Comparison of ENCODE assay signal across 1 cellular context in genomic region chr11:64892411-64892831, GRCh38.
TF ChIP-seq lines count a peak whose summit lies in the region.

No MANE protein-coding gene starts in this region.

TF ChIP-seq in A549, 52 proteins besides CTCF, POLR2A, EP300 and RAD21 (continued from another document):
- TF ChIP-seq, protein P1, sequence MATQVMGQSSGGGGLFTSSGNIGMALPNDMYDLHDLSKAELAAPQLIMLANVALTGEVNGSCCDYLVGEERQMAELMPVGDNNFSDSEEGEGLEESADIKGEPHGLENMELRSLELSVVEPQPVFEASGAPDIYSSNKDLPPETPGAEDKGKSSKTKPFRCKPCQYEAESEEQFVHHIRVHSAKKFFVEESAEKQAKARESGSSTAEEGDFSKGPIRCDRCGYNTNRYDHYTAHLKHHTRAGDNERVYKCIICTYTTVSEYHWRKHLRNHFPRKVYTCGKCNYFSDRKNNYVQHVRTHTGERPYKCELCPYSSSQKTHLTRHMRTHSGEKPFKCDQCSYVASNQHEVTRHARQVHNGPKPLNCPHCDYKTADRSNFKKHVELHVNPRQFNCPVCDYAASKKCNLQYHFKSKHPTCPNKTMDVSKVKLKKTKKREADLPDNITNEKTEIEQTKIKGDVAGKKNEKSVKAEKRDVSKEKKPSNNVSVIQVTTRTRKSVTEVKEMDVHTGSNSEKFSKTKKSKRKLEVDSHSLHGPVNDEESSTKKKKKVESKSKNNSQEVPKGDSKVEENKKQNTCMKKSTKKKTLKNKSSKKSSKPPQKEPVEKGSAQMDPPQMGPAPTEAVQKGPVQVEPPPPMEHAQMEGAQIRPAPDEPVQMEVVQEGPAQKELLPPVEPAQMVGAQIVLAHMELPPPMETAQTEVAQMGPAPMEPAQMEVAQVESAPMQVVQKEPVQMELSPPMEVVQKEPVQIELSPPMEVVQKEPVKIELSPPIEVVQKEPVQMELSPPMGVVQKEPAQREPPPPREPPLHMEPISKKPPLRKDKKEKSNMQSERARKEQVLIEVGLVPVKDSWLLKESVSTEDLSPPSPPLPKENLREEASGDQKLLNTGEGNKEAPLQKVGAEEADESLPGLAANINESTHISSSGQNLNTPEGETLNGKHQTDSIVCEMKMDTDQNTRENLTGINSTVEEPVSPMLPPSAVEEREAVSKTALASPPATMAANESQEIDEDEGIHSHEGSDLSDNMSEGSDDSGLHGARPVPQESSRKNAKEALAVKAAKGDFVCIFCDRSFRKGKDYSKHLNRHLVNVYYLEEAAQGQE (IDR thresholded peaks at IDR 0.05) = no peak
- TF ChIP-seq MAZ (IDR thresholded peaks at IDR 0.05; ENCODE audit: borderline replicate concordance, low read depth, low read length) (no peak), KDM1A (IDR thresholded peaks at IDR 0.05; ENCODE audit: low read depth) (no peak), TFCP2L1 (CRISPR knock-in tag; IDR thresholded peaks at IDR 0.05) (no peak), MAX (IDR thresholded peaks at IDR 0.05) (no peak), CEBPB (IDR thresholded peaks at IDR 0.05) (no peak), PHF8 (IDR thresholded peaks at IDR 0.05; ENCODE audit: borderline replicate concordance, low read depth) (no peak), ZSCAN20 (CRISPR knock-in tag; IDR thresholded peaks at IDR 0.05) (no peak), HOXA7 (CRISPR knock-in tag; IDR thresholded peaks at IDR 0.05) (no peak), RCOR1 (IDR thresholded peaks at IDR 0.05; ENCODE audit: low read depth, low read length) (no peak), SREBF2 (IDR thresholded peaks at IDR 0.05) (no peak), NR3C1 (IDR thresholded peaks at IDR 0.05) (no peak), ESRRA (IDR thresholded peaks at IDR 0.05; ENCODE audit: borderline replicate concordance, low read length) (no peak)
- TF ChIP-seq, protein P2, sequence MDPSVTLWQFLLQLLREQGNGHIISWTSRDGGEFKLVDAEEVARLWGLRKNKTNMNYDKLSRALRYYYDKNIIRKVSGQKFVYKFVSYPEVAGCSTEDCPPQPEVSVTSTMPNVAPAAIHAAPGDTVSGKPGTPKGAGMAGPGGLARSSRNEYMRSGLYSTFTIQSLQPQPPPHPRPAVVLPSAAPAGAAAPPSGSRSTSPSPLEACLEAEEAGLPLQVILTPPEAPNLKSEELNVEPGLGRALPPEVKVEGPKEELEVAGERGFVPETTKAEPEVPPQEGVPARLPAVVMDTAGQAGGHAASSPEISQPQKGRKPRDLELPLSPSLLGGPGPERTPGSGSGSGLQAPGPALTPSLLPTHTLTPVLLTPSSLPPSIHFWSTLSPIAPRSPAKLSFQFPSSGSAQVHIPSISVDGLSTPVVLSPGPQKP (IDR thresholded peaks at IDR 0.05; ENCODE audit: low read depth, low read length) = no peak
